In the genomic region with DNA sequence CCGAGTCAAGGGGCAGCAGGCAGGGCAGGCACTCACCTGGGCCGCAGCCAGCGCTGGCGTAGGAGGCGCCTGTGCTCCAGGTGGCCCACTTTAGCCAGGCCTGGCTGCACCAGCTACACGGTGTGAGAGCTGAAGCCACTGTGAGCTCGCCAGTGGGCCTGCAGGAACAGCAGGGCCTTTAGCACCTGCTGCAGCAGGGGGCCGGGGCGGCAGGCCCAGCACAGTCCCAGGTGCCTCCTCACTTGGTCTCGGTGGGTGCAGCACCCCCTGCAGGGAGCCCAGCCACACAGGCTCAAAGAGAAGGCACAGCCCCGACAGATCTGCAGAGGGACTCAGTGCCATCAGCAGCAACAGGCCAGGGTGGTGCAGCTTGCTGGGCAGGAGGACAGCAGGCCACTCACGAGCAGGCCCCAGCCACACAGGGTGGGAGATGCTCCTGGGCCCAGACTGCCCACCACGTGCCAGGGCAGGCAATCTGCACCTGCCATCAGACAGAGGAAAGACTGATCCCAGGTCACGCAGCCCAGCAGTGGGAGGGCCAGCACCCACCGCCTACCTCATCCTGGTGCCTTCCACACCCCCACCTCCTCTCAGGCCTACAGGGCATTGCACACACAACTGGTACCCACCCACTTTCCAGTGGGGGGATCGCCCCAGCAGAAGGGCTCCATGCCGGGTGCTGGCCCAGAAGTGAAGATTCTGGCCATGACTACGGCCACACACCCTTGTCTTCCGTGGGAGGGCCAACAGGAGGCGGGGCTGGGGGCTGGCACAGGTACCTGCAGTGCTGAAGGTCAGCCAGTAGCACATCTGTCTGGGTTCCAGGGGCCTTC, we compare ENCODE assay signal across 1 cellular context.
TF ChIP-seq lines count a peak whose summit lies in the region.

No MANE protein-coding gene starts in this region.

TF ChIP-seq in HepG2, 621 proteins besides CTCF, POLR2A, EP300 and RAD21 (continues in another document):
- TF ChIP-seq LCORL (IDR thresholded peaks at IDR 0.05) (no peak), LCORL (CRISPR knock-in tag; IDR thresholded peaks at IDR 0.05) (0 out of 2 replicates have a peak, but pooled peaks have one; percentile 20), NRL (CRISPR knock-in tag; IDR thresholded peaks at IDR 0.05; ENCODE audit: borderline replicate concordance) (0 out of 2 replicates have a peak, but pooled peaks have one; percentile 10), GABPB1 (CRISPR knock-in tag; IDR thresholded peaks at IDR 0.05) (peak; percentile 32; the same call in 1 of the 2 replicates), STAG1 (CRISPR knock-in tag; IDR thresholded peaks at IDR 0.05) (peak; percentile 72), AHR (CRISPR knock-in tag; IDR thresholded peaks at IDR 0.05) (no peak), KAT2B (IDR thresholded peaks at IDR 0.05; ENCODE audit: borderline replicate concordance, low read depth, low read length) (no peak), ZNF143 (CRISPR knock-in tag; IDR thresholded peaks at IDR 0.05) (peak; percentile 37; the same call in 1 of the 2 replicates), FOXC1 (CRISPR knock-in tag; IDR thresholded peaks at IDR 0.05; ENCODE audit: borderline replicate concordance) (no peak; the same call in 1 of the 2 replicates), ZFY (CRISPR knock-in tag; IDR thresholded peaks at IDR 0.05) (peak; percentile 65), ZNF263 (CRISPR knock-in tag; IDR thresholded peaks at IDR 0.05) (peak; percentile 61; the same call in 1 of the 2 replicates), NONO (IDR thresholded peaks at IDR 0.05) (no peak), NONO (CRISPR knock-in tag; conservative IDR thresholded peaks at IDR 0.05) (peak; percentile 40; the same call in 1 of the 2 replicates), ERF (CRISPR knock-in tag; IDR thresholded peaks at IDR 0.05) (0 out of 2 replicates have a peak, but pooled peaks have one; percentile 10), SMAD9 (CRISPR knock-in tag; IDR thresholded peaks at IDR 0.05) (no peak), SALL1 (CRISPR knock-in tag; IDR thresholded peaks at IDR 0.05) (0 out of 2 replicates have a peak, but pooled peaks have one; percentile 26), FOXO1 (CRISPR knock-in tag; IDR thresholded peaks at IDR 0.05) (0 out of 2 replicates have a peak, but pooled peaks have one; percentile 11), ZNF556 (CRISPR knock-in tag; IDR thresholded peaks at IDR 0.05; ENCODE audit: borderline replicate concordance) (no peak), CBX1 (IDR thresholded peaks at IDR 0.05; ENCODE audit: low read depth) (no peak), ZSCAN31 (CRISPR knock-in tag; IDR thresholded peaks at IDR 0.05; ENCODE audit: low read depth) (peak; percentile 72; the same call in 1 of the 2 replicates)
- TF ChIP-seq, protein P1, sequence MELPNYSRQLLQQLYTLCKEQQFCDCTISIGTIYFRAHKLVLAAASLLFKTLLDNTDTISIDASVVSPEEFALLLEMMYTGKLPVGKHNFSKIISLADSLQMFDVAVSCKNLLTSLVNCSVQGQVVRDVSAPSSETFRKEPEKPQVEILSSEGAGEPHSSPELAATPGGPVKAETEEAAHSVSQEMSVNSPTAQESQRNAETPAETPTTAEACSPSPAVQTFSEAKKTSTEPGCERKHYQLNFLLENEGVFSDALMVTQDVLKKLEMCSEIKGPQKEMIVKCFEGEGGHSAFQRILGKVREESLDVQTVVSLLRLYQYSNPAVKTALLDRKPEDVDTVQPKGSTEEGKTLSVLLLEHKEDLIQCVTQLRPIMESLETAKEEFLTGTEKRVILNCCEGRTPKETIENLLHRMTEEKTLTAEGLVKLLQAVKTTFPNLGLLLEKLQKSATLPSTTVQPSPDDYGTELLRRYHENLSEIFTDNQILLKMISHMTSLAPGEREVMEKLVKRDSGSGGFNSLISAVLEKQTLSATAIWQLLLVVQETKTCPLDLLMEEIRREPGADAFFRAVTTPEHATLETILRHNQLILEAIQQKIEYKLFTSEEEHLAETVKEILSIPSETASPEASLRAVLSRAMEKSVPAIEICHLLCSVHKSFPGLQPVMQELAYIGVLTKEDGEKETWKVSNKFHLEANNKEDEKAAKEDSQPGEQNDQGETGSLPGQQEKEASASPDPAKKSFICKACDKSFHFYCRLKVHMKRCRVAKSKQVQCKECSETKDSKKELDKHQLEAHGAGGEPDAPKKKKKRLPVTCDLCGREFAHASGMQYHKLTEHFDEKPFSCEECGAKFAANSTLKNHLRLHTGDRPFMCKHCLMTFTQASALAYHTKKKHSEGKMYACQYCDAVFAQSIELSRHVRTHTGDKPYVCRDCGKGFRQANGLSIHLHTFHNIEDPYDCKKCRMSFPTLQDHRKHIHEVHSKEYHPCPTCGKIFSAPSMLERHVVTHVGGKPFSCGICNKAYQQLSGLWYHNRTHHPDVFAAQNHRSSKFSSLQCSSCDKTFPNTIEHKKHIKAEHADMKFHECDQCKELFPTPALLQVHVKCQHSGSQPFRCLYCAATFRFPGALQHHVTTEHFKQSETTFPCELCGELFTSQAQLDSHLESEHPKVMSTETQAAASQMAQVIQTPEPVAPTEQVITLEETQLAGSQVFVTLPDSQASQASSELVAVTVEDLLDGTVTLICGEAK (IDR thresholded peaks at IDR 0.05) = no peak
- TF ChIP-seq, protein P1 (CRISPR knock-in tag; IDR thresholded peaks at IDR 0.05) = 0 out of 2 replicates have a peak, but pooled peaks have one; percentile 33
- TF ChIP-seq, protein P2, sequence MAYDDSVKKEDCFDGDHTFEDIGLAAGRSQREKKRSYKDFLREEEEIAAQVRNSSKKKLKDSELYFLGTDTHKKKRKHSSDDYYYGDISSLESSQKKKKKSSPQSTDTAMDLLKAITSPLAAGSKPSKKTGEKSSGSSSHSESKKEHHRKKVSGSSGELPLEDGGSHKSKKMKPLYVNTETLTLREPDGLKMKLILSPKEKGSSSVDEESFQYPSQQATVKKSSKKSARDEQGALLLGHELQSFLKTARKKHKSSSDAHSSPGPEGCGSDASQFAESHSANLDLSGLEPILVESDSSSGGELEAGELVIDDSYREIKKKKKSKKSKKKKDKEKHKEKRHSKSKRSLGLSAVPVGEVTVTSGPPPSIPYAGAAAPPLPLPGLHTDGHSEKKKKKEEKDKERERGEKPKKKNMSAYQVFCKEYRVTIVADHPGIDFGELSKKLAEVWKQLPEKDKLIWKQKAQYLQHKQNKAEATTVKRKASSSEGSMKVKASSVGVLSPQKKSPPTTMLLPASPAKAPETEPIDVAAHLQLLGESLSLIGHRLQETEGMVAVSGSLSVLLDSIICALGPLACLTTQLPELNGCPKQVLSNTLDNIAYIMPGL (CRISPR knock-in tag; IDR thresholded peaks at IDR 0.05; ENCODE audit: borderline replicate concordance in 1 of 2, low read depth in 1 of 2) = peak in 1 of 2 experiments; percentile 70; a peak in 2 of 4 replicates
- TF ChIP-seq, protein P3, sequence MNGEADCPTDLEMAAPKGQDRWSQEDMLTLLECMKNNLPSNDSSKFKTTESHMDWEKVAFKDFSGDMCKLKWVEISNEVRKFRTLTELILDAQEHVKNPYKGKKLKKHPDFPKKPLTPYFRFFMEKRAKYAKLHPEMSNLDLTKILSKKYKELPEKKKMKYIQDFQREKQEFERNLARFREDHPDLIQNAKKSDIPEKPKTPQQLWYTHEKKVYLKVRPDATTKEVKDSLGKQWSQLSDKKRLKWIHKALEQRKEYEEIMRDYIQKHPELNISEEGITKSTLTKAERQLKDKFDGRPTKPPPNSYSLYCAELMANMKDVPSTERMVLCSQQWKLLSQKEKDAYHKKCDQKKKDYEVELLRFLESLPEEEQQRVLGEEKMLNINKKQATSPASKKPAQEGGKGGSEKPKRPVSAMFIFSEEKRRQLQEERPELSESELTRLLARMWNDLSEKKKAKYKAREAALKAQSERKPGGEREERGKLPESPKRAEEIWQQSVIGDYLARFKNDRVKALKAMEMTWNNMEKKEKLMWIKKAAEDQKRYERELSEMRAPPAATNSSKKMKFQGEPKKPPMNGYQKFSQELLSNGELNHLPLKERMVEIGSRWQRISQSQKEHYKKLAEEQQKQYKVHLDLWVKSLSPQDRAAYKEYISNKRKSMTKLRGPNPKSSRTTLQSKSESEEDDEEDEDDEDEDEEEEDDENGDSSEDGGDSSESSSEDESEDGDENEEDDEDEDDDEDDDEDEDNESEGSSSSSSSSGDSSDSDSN (CRISPR knock-in tag; IDR thresholded peaks at IDR 0.05) = peak; percentile 71
- TF ChIP-seq, protein P4, sequence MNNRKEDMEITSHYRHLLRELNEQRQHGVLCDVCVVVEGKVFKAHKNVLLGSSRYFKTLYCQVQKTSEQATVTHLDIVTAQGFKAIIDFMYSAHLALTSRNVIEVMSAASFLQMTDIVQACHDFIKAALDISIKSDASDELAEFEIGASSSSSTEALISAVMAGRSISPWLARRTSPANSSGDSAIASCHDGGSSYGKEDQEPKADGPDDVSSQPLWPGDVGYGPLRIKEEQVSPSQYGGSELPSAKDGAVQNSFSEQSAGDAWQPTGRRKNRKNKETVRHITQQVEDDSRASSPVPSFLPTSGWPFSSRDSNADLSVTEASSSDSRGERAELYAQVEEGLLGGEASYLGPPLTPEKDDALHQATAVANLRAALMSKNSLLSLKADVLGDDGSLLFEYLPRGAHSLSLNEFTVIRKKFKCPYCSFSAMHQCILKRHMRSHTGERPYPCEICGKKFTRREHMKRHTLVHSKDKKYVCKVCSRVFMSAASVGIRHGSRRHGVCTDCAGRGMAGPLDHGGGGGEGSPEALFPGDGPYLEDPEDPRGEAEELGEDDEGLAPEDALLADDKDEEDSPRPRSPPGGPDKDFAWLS (CRISPR knock-in tag; IDR thresholded peaks at IDR 0.05; ENCODE audit: borderline replicate concordance) = no peak
- TF ChIP-seq, protein P5, sequence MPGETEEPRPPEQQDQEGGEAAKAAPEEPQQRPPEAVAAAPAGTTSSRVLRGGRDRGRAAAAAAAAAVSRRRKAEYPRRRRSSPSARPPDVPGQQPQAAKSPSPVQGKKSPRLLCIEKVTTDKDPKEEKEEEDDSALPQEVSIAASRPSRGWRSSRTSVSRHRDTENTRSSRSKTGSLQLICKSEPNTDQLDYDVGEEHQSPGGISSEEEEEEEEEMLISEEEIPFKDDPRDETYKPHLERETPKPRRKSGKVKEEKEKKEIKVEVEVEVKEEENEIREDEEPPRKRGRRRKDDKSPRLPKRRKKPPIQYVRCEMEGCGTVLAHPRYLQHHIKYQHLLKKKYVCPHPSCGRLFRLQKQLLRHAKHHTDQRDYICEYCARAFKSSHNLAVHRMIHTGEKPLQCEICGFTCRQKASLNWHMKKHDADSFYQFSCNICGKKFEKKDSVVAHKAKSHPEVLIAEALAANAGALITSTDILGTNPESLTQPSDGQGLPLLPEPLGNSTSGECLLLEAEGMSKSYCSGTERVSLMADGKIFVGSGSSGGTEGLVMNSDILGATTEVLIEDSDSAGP (CRISPR knock-in tag; IDR thresholded peaks at IDR 0.05; ENCODE audit: borderline replicate concordance) = peak; percentile 79; the same call in 1 of the 2 replicates
- TF ChIP-seq, protein P6, sequence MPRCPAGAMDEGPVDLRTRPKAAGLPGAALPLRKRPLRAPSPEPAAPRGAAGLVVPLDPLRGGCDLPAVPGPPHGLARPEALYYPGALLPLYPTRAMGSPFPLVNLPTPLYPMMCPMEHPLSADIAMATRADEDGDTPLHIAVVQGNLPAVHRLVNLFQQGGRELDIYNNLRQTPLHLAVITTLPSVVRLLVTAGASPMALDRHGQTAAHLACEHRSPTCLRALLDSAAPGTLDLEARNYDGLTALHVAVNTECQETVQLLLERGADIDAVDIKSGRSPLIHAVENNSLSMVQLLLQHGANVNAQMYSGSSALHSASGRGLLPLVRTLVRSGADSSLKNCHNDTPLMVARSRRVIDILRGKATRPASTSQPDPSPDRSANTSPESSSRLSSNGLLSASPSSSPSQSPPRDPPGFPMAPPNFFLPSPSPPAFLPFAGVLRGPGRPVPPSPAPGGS (CRISPR knock-in tag; IDR thresholded peaks at IDR 0.05) = 0 out of 2 replicates have a peak, but pooled peaks have one; percentile 41
- TF ChIP-seq, protein P7, sequence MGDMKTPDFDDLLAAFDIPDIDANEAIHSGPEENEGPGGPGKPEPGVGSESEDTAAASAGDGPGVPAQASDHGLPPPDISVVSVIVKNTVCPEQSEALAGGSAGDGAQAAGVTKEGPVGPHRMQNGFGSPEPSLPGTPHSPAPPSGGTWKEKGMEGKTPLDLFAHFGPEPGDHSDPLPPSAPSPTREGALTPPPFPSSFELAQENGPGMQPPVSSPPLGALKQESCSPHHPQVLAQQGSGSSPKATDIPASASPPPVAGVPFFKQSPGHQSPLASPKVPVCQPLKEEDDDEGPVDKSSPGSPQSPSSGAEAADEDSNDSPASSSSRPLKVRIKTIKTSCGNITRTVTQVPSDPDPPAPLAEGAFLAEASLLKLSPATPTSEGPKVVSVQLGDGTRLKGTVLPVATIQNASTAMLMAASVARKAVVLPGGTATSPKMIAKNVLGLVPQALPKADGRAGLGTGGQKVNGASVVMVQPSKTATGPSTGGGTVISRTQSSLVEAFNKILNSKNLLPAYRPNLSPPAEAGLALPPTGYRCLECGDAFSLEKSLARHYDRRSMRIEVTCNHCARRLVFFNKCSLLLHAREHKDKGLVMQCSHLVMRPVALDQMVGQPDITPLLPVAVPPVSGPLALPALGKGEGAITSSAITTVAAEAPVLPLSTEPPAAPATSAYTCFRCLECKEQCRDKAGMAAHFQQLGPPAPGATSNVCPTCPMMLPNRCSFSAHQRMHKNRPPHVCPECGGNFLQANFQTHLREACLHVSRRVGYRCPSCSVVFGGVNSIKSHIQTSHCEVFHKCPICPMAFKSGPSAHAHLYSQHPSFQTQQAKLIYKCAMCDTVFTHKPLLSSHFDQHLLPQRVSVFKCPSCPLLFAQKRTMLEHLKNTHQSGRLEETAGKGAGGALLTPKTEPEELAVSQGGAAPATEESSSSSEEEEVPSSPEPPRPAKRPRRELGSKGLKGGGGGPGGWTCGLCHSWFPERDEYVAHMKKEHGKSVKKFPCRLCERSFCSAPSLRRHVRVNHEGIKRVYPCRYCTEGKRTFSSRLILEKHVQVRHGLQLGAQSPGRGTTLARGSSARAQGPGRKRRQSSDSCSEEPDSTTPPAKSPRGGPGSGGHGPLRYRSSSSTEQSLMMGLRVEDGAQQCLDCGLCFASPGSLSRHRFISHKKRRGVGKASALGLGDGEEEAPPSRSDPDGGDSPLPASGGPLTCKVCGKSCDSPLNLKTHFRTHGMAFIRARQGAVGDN (CRISPR knock-in tag; IDR thresholded peaks at IDR 0.05) = peak; percentile 66
